ENCODE assay signal across 22 cellular contexts in genomic region chr1:16605213-16605525, GRCh38. TPM values are rescaled to one million over a fixed set of nuclear protein-coding genes. Genes with fewer than 3 reads are reported as not detected.
DNase-seq lines count a peak whose midpoint lies in the region; ATAC-seq, FAIRE-seq and TF ChIP-seq lines count a peak whose summit lies in the region.
"Had no signal": no experiment of that assay in that cellular context is flagged by ENCODE, and none has a peak within 500 bp of the region (broad histone marks: within the 10 kb centered on the region; RNA-seq: fewer than 3 reads in every experiment).

No MANE protein-coding gene starts in this region.

- no peak overlapping the region for H4K91ac ChIP-seq in H1 (replicated peaks; ENCODE audit: insufficient read length, low read length)

- H3K18ac ChIP-seq in H1 (ENCODE audit: extremely low read depth, low read length) = no peak overlapping the region

- no peak overlapping the region for H3K4ac ChIP-seq in H1 (replicated peaks; ENCODE audit: insufficient read length, low read depth, low read length)

- H3K23me2 ChIP-seq in H1 (ENCODE audit: low read depth, low read length) = no peaks in the 10 kb centered on the region

- peak overlapping the region; percentile 77 for H3K27ac ChIP-seq in C4-2B
- peak overlapping the region; percentile 84 for H3K27ac ChIP-seq in PC-3 (ENCODE audit: low read length)
- no peak overlapping the region for H3K27ac ChIP-seq in H1 (ENCODE audit: low read depth, low read length)
- peak overlapping the region; percentile 40 to 62 for H3K27ac ChIP-seq in mucosa of rectum (ENCODE audit: low read depth in 2 of 2, low read length in 2 of 2)
- H3K27ac ChIP-seq in CD4-positive, alpha-beta T cell (ENCODE audit: low read depth, low read length) = no peak overlapping the region
- H3K27ac ChIP-seq: GM23248 had no signal

- H2AFZ ChIP-seq in PC-3 (ENCODE audit: low read length) (no peak overlapping the region), H1 (ENCODE audit: low read length) (no peak overlapping the region)
- H2AFZ ChIP-seq: GM23248 had no signal

- FAIRE-seq in H1 (lab: Jason Lieb, UNC) = no peak
- FAIRE-seq: A204.1, GM18507 had no signal

- TF ChIP-seq EP300 in H1 (IDR thresholded peaks at IDR 0.05; ENCODE audit: borderline replicate concordance in 1 of 2, low read depth in 2 of 2, low read length in 2 of 2) = no peak

- peaks cover 52% of the 10 kb centered on the region for H3K4me1 ChIP-seq in PC-3 (ENCODE audit: insufficient read depth, low read length)
- H3K4me1 ChIP-seq in H1 (replicated peaks in 1 of 4; ENCODE audit: control insufficient read depth in 3 of 4, insufficient read depth in 4 of 4, low read length in 3 of 4) = no peaks in the 10 kb centered on the region
- H3K4me1 ChIP-seq in mucosa of rectum (ENCODE audit: control insufficient read depth in 2 of 2, insufficient read depth in 2 of 2, low read length in 2 of 2) = peaks cover 8 to 10% of the 10 kb centered on the region in 2 donors

- H3K9me3 ChIP-seq in PC-3 (ENCODE audit: low read length) (no peaks in the 10 kb centered on the region), H1 (ENCODE audit: insufficient read depth in 2 of 2, low read depth in 1 of 2, low read length in 1 of 2) (no peaks in the 10 kb centered on the region), mucosa of rectum (ENCODE audit: control insufficient read depth in 2 of 2, low read length in 2 of 2) (no peaks in the 10 kb centered on the region)
- no peaks in the 10 kb centered on the region for H3K9me3 ChIP-seq in CD4-positive, alpha-beta T cell (ENCODE audit: control insufficient read depth, low read length)

- BruUV-seq in PC-3 (replicated peaks; lab: Mats Ljungman, UMichigan) = no TSS peak

- no peaks in the 10 kb centered on the region for H3K36me3 Mint-ChIP-seq in CD4-positive, alpha-beta T cell (ENCODE audit: low read depth)
- H3K36me3 Mint-ChIP-seq: IgD-negative memory B cell had no signal

- H3F3A ChIP-seq in PC-3 (ENCODE audit: low read length, unreplicated experiment) = peaks cover 8% of the 10 kb centered on the region

- no peak overlapping the region for H4K5ac ChIP-seq in H1 (ENCODE audit: insufficient read length, low read depth, low read length)

- no peak overlapping the region for H2BK120ac ChIP-seq in H1 (replicated peaks; ENCODE audit: low read depth, low read length)

- H3K4me3 ChIP-seq in PC-3 (ENCODE audit: low read length) = peak overlapping the region; percentile 4; the same call in 1 of the 2 replicates
- H3K4me3 ChIP-seq in H1 (ENCODE audit: extremely low read depth in 1 of 4, insufficient read depth in 2 of 4, low read depth in 3 of 4, low read length in 4 of 4) = no peak overlapping the region
- H3K4me3 ChIP-seq in mucosa of rectum (ENCODE audit: low read length in 2 of 2) = peak overlapping the region in 1 of 2 donors; percentile 6
- H3K4me3 ChIP-seq: GM23248 had no signal

- DNase-seq in PC-3 = peak; percentile 83
- no peak for DNase-seq in H1 (ENCODE audit: low read depth in 1 of 2, low spot score in 2 of 2)
- no peak for DNase-seq in KG1 (lab: John Stamatoyannopoulos, UW)
- no peak for DNase-seq in CD4-positive, alpha-beta T cell
- DNase-seq: DMS153, DND-41, NCI-H1092 treated with DMSO at 0.1 percent for 48 hours, NCI-H1436 treated with DMSO at 0.1 percent for 48 hours, NCI-H187 treated with DMSO at 0.1 percent for 48 hours, NCI-H2171 treated with DMSO at 0.1 percent for 48 hours, NCI-H524, NCI-H774 had no signal

- POLR2A ChIA-PET in PC-3 (lab: Charles Lee; ENCODE audit: unreplicated experiment) (interaction anchor here (0.7 kb wide), 1 partner anchor 16 kb away, joined by 6 read pairs; no protein-coding TSS in a partner anchor), H1 (lab: Charles Lee; ENCODE audit: partially characterized antibody) (interaction anchor here (1.2 to 1.5 kb wide), 2 partner anchors 10 to 11 kb away, joined by 4 to 5 read pairs; no protein-coding TSS in a partner anchor)
- POLR2A ChIA-PET in CD4-positive, alpha-beta T cell (lab: Charles Lee) = no interaction called here

- no peak for TF ChIP-seq RAD21 in H1 (IDR thresholded peaks at IDR 0.05 in 1 of 2, conservative IDR thresholded peaks at IDR 0.05 in 1 of 2; ENCODE audit: low read depth in 2 of 2, low read length in 2 of 2)

- no peaks in the 10 kb centered on the region for H3K27me3 Mint-ChIP-seq in CD4-positive, alpha-beta T cell
- H3K27me3 Mint-ChIP-seq: B cell, IgD-negative memory B cell had no signal

- H3K56ac ChIP-seq in H1 (replicated peaks; ENCODE audit: insufficient read length, low read depth, low read length) = no peak overlapping the region

- no peak overlapping the region for H2AK5ac ChIP-seq in H1 (ENCODE audit: low read depth, low read length)

- ATAC-seq in PC-3 (no peak), esophagus mucosa (no peak), GM18520 (IDR thresholded peaks at IDR 0.05; ENCODE audit: unreplicated experiment) (no peak)
- no peak for ATAC-seq in CD4-positive, alpha-beta T cell (ENCODE audit: poor library complexity)

- no peaks in the 10 kb centered on the region for H3K9me3 Mint-ChIP-seq in CD4-positive, alpha-beta T cell
- H3K9me3 Mint-ChIP-seq: H9, IgD-negative memory B cell had no signal

- H3K36me3 ChIP-seq in PC-3 (ENCODE audit: low read depth, low read length) = peaks cover 25% of the 10 kb centered on the region
- peaks cover 0 to 4% (median 2%) of the 10 kb centered on the region in 4 experiments; a peak in 3 of 8 replicates for H3K36me3 ChIP-seq in H1 (ENCODE audit: control insufficient read depth in 2 of 4, insufficient read depth in 4 of 4, low read length in 3 of 4)
- H3K36me3 ChIP-seq in mucosa of rectum (ENCODE audit: control insufficient read depth in 2 of 2, insufficient read depth in 2 of 2, low read length in 2 of 2) = peaks cover 23 to 37% of the 10 kb centered on the region in 2 donors

- H3K79me2 ChIP-seq in PC-3 (ENCODE audit: low read length) = peaks cover 48% of the 10 kb centered on the region
- H3K79me2 ChIP-seq in H1 (ENCODE audit: control insufficient read depth in 1 of 2, insufficient read depth in 2 of 2, low read length in 2 of 2) = no peaks in the 10 kb centered on the region

- H3K9ac ChIP-seq in PC-3 (ENCODE audit: low read length) (peak overlapping the region; percentile 60), H1 (replicated peaks in 1 of 4; ENCODE audit: extremely low read depth in 1 of 4, low read depth in 3 of 4, low read length in 3 of 4) (no peak overlapping the region), mucosa of rectum (ENCODE audit: low read depth in 1 of 2, low read length in 2 of 2) (no peak overlapping the region)
- H3K9ac ChIP-seq: GM23248 had no signal

- no peak overlapping the region for H3K27ac Mint-ChIP-seq in CD4-positive, alpha-beta T cell
- H3K27ac Mint-ChIP-seq: B cell, H9, IgD-negative memory B cell had no signal

- H2BK12ac ChIP-seq in H1 (ENCODE audit: low read depth, low read length) = no peak overlapping the region

- no peak for TF ChIP-seq POLR2A in H1 (IDR thresholded peaks at IDR 0.05; ENCODE audit: control extremely low read depth in 1 of 2, low read depth in 2 of 2, low read length in 2 of 2)

- no peak overlapping the region for H3K23ac ChIP-seq in H1 (ENCODE audit: insufficient read length)

- H2BK15ac ChIP-seq in H1 (ENCODE audit: low read length) = no peak overlapping the region

- H3K27me3 ChIP-seq in PC-3 (ENCODE audit: low read length) (no peaks in the 10 kb centered on the region), H1 (replicated peaks in 1 of 4; ENCODE audit: control insufficient read depth in 3 of 4, extremely low read depth in 1 of 4, insufficient read depth in 3 of 4, low read length in 3 of 4) (no peaks in the 10 kb centered on the region), mucosa of rectum (ENCODE audit: control insufficient read depth in 2 of 2, insufficient read depth in 2 of 2, low read length in 2 of 2) (no peaks in the 10 kb centered on the region)
- H3K27me3 ChIP-seq in CD4-positive, alpha-beta T cell (ENCODE audit: control insufficient read depth, insufficient read depth, low read length) = no peaks in the 10 kb centered on the region

- H3K14ac ChIP-seq in H1 (ENCODE audit: insufficient read length) = no peak overlapping the region

- H3K4me2 ChIP-seq in PC-3 (ENCODE audit: low read length) (peak overlapping the region; percentile 54), H1 (ENCODE audit: insufficient read depth in 1 of 2, low read depth in 2 of 2, low read length in 2 of 2) (no peak overlapping the region)

- H4K8ac ChIP-seq in H1 (ENCODE audit: extremely low read depth, insufficient read depth, low read length) = no peak overlapping the region

- no peak overlapping the region for H3K4me3 Mint-ChIP-seq in CD4-positive, alpha-beta T cell
- H3K4me3 Mint-ChIP-seq: B cell, H9, IgD-negative memory B cell had no signal

- H4K20me1 ChIP-seq in PC-3 (ENCODE audit: low read length) = no peaks in the 10 kb centered on the region
- peaks cover 0 to 1% of the 10 kb centered on the region in 2 experiments for H4K20me1 ChIP-seq in H1 (replicated peaks in 1 of 2; ENCODE audit: control insufficient read depth in 1 of 2, insufficient read depth in 2 of 2, low read length in 2 of 2)

- no peaks in the 10 kb centered on the region for H3K9me2 ChIP-seq in PC-3 (replicated peaks; ENCODE audit: low read length)

- TF ChIP-seq CTCF in C4-2B (conservative IDR thresholded peaks at IDR 0.05) (no peak), PC-3 (conservative IDR thresholded peaks at IDR 0.05; ENCODE audit: low read depth, low read length) (no peak), H1 (IDR thresholded peaks at IDR 0.05; ENCODE audit: control extremely low read depth in 1 of 3, insufficient read depth in 1 of 3, low read depth in 1 of 3, low read length in 3 of 3) (no peak)
- no peak for TF ChIP-seq CTCF in CD4-positive, alpha-beta T cell (IDR thresholded peaks at IDR 0.05)

- no peak overlapping the region for H2BK5ac ChIP-seq in H1 (ENCODE audit: low read depth, low read length)

- no peak overlapping the region for H2BK20ac ChIP-seq in H1 (ENCODE audit: low read length)

- H3K79me1 ChIP-seq in H1 (ENCODE audit: low read depth, low read length) = no peaks in the 10 kb centered on the region

- 89% methylated on average over 1 of the region's 1 CpG; no CpG with 5 or more reads in 1 of the 2 experiments for WGBS in H1 (ENCODE audit: extremely low coverage in 1 of 2, insufficient coverage in 1 of 2, insufficient read length in 1 of 2, insufficient replicate concordance in 2 of 2, low coverage in 1 of 2, low lambda C conversion rate in 2 of 2, missing lambda C conversion rate in 1 of 2), 2 experiments

- CTCF ChIA-PET in PC-3 (lab: Charles Lee) = interaction anchor here (1.0 kb wide), 1 partner anchor 16 kb away, joined by 3 read pairs; no protein-coding TSS in a partner anchor
- CTCF ChIA-PET in H1 (lab: Charles Lee; ENCODE audit: partially characterized antibody) = interaction anchor here (0.8 to 4.6 kb wide), 5 partner anchors 11 to 89 kb away, joined by 3 to 31 read pairs (median 3); no protein-coding TSS in a partner anchor
- CTCF ChIA-PET in CD4-positive, alpha-beta T cell (lab: Charles Lee) = interaction anchor here (2.0 kb wide), 1 partner anchor 16 kb away, joined by 6 read pairs; no protein-coding TSS in a partner anchor

- no peaks in the 10 kb centered on the region for H3K4me1 Mint-ChIP-seq in CD4-positive, alpha-beta T cell (ENCODE audit: low read depth)
- H3K4me1 Mint-ChIP-seq: B cell, H9, IgD-negative memory B cell had no signal

- intact Hi-C loops in PC-3 (cut with micrococcal nuclease) = loop anchor here (5.0 kb wide), 1 partner anchor 163 kb away; the partner anchor contains the start of gene NECAP2
- intact Hi-C loops in CD4-positive, alpha-beta T cell (cut with DNase I, micrococcal nuclease) = no loop called here

RNA-seq across cellular contexts. Expression of gene NBPF1, which starts 8.2 kb away (rescaled TPM):
- total RNA-seq in PC-3 (2014; rRNA removed) = 57.2 and 76.7 TPM in 2 replicates
- total RNA-seq in H1 (2021; fragmentation: NEBNext Ultra II Directional; extraction: Animal tissue kit (Norgen Biotek cat#: 25700)) = 19.3 and 19.4 TPM in 2 replicates
- polyA plus RNA-seq in H1 (2011; rRNA removed) = 8.5 and 9.6 TPM in 2 replicates
- polyA plus RNA-seq in H1 (2011; cell fraction: cytosol; rRNA removed) = 11.5 TPM
- polyA plus RNA-seq in H1 (2011; cell fraction: nucleus; rRNA removed) = 22.9 TPM
- polyA plus RNA-seq in H1 (2012, experiment 1 of 2) = 7.7 to 13.2 TPM (median 11.1 TPM) in 4 replicates
- 3.1 TPM for polyA plus RNA-seq in H1 (2012, experiment 2 of 2)
- 10.8 TPM for polyA plus RNA-seq in H1 (2013, experiment 1 of 2)
- polyA plus RNA-seq in H1 (2013, experiment 2 of 2) = 9.8 TPM
- 22.4 and 27.2 TPM in 2 replicates for polyA minus RNA-seq in H1 (2011; rRNA and poly(A)+ RNA removed)
- polyA minus RNA-seq in H1 (2011; cell fraction: cytosol; rRNA and poly(A)+ RNA removed) = 8.9 TPM
- polyA minus RNA-seq in H1 (2011; cell fraction: nucleus; rRNA and poly(A)+ RNA removed) = 48.6 TPM
- 24.7 TPM for total RNA-seq in esophagus mucosa
- total RNA-seq in CD4-positive, alpha-beta T cell = 10 to 100 TPM; 15.0 to 15.9 TPM

Comparison
In these comparisons a context has a peak if more than half of its experiments do, and no peak if none do; other contexts are left out.
1. H3K27ac ChIP-seq: peak in C4-2B (single experiment), PC-3 (single experiment) and mucosa of rectum (2 of 2); none in H1 (single experiment) and CD4-positive, alpha-beta T cell (single experiment).